8 cellular contexts compared by ENCODE assay signal in genomic region chr7:64562621-64563275, GRCh38. TPM values are rescaled to one million over a fixed set of nuclear protein-coding genes. Genes with fewer than 3 reads are reported as not detected.
DNase-seq lines count a peak whose midpoint lies in the region; ATAC-seq and TF ChIP-seq lines count a peak whose summit lies in the region.

Gene ZNF680 (minus strand): TSS chr7:64563071. CDS start chr7:64562954, 117 bp downstream.

- in situ Hi-C loops in brain microvascular endothelial cell (cut with HindIII; ENCODE audit: low pct_ligation_motif_present, low sequenced_read_pairs) = no loop called here

- H3K9me3 ChIP-seq in iPS-15b (ENCODE audit: control insufficient read depth, insufficient read depth, low read length) (no peaks in the 10 kb centered on the region), skeletal muscle satellite cell (replicated peaks; ENCODE audit: low read length) (no peaks in the 10 kb centered on the region)

- H3K4me3 ChIP-seq in brain microvascular endothelial cell (ENCODE audit: low read depth, low read length) = peak within 1 kb of the TSS; percentile 97
- peak within 1 kb of the TSS; percentile 94 for H3K4me3 ChIP-seq in iPS-15b (ENCODE audit: low read depth, low read length)
- H3K4me3 ChIP-seq in skeletal muscle satellite cell (ENCODE audit: low read length) = peak within 1 kb of the TSS; percentile 100

- H3K27me3 ChIP-seq in brain microvascular endothelial cell (replicated peaks) (no peaks in the 10 kb centered on the region), iPS-15b (ENCODE audit: control insufficient read depth, insufficient read depth, low read length) (no peaks in the 10 kb centered on the region), skeletal muscle satellite cell (ENCODE audit: control insufficient read depth, insufficient read depth, low read length) (no peaks in the 10 kb centered on the region)

- H3K27ac ChIP-seq in brain microvascular endothelial cell = peak within 1 kb of the TSS; percentile 63

- peak; percentile 99 for ATAC-seq in HG02981 (IDR thresholded peaks at IDR 0.05; ENCODE audit: unreplicated experiment)

- H3K4me1 ChIP-seq in iPS-15b (ENCODE audit: control insufficient read depth, insufficient read depth, low read length) (no peaks in the 10 kb centered on the region), skeletal muscle satellite cell (ENCODE audit: control insufficient read depth, insufficient read depth, low read length) (peaks cover 20% of the 10 kb centered on the region)

- TF ChIP-seq CTCF in brain microvascular endothelial cell (IDR thresholded peaks at IDR 0.05; ENCODE audit: low read depth, low read length, missing control alignments) = no peak

- H3K9ac ChIP-seq in iPS-15b (ENCODE audit: low read depth, low read length) (peak within 1 kb of the TSS; percentile 92), skeletal muscle satellite cell (ENCODE audit: low read depth, low read length) (peak within 1 kb of the TSS; percentile 90)

- H3K36me3 ChIP-seq in brain microvascular endothelial cell (replicated peaks) = no peaks in the 10 kb centered on the region
- H3K36me3 ChIP-seq in iPS-15b (ENCODE audit: control insufficient read depth, insufficient read depth, low read length) = no peaks in the 10 kb centered on the region
- H3K36me3 ChIP-seq in skeletal muscle satellite cell (ENCODE audit: insufficient read depth, low read length) = peaks cover 4% of the 10 kb centered on the region

- DNase-seq in SIG-M5 treated with dmso at 0.1 percent for 504 hours (lab: John Stamatoyannopoulos, UW; ENCODE audit: unreplicated experiment) (peak; percentile 83), SIG-M5 (lab: John Stamatoyannopoulos, UW) (no peak), NCI-H2029 treated with DMSO at 0.1 percent for 48 hours (lab: John Stamatoyannopoulos, UW) (peak; percentile 88), UCSD-AML1 (lab: John Stamatoyannopoulos, UW; ENCODE audit: unreplicated experiment) (peak; percentile 79), brain microvascular endothelial cell (peak; percentile 98)

- H3K4me2 ChIP-seq in skeletal muscle satellite cell (ENCODE audit: low read length) = peak within 1 kb of the TSS; percentile 70

RNA-seq across cellular contexts. Expression of gene ZNF680, which starts in this region (rescaled TPM):
- total RNA-seq in skeletal muscle satellite cell (2012; rRNA removed) = 8.1 and 10.4 TPM in 2 replicates
